8 cellular contexts compared by ENCODE assay signal in the genomic region with DNA sequence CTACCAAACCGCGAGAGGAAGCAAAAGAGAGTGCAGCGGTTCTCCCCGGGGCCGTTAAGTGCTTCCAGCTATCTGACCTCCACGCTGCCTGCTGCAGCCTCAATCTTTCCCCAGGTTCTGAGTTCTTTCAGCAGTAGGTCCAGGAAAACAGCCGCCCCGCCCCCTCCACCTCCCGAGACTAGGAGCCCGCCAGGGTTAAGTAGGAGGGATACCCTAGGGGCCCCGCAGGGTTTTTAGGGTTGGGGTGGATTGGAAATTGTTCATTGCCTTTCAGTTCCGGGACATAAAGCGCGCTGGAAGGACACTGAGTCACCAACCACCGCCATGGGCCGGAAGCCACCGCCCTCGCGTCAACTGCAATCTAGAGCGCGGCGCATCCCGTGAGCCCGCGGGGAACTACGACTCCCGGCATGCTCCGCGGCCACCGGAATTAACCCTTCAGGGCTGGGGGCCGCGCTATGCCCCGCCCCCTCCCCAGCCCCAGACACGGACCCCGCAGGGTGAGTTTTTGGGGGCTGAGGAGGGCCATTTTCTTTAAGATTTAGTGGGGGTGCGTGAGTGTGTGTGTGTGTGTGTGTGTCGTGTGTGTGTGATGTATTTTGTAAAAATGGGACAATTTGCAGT. TPM values are rescaled to one million over a fixed set of nuclear protein-coding genes. Genes with fewer than 3 reads are reported as not detected.
DNase-seq lines count a peak whose midpoint lies in the region; ATAC-seq and TF ChIP-seq lines count a peak whose summit lies in the region.

MYL6B (plus strand) TSS at position 456 of the 624 bp plus-strand sequence. CDS start 1,332 bp downstream, outside the sequence.

- peak within 1 kb of the TSS; percentile 85 for H3K9ac ChIP-seq in endocrine pancreas (ENCODE audit: control insufficient read depth, insufficient read depth, low read length)

- no peaks in the 10 kb centered on the region for H3K27me3 Mint-ChIP-seq in Caco-2 (ENCODE audit: insufficient read depth, unreplicated experiment)

- H3K36me3 Mint-ChIP-seq in Caco-2 (ENCODE audit: insufficient read depth, unreplicated experiment): peaks cover 29% of the 10 kb centered on the region

- peak within 1 kb of the TSS; percentile 87 for H3K4me3 Mint-ChIP-seq in Caco-2 (ENCODE audit: unreplicated experiment)

- H3K36me3 ChIP-seq in Caco-2 (ENCODE audit: control insufficient read depth, insufficient read depth, low read length) (peaks cover 1% of the 10 kb centered on the region; the same call in 1 of the 2 replicates), endocrine pancreas (ENCODE audit: control insufficient read depth, insufficient read depth, low read length) (no peaks in the 10 kb centered on the region)

- peaks cover 20% of the 10 kb centered on the region for H3K4me1 Mint-ChIP-seq in Caco-2 (ENCODE audit: low read depth, unreplicated experiment)

- H3K4me3 ChIP-seq in Caco-2 (ENCODE audit: low read depth, low read length) (peak within 1 kb of the TSS; percentile 73), endocrine pancreas (ENCODE audit: control insufficient read depth, insufficient read depth, low read length) (peak within 1 kb of the TSS; percentile 71)

- H3K9me3 ChIP-seq in Caco-2 (no peaks in the 10 kb centered on the region), endocrine pancreas (ENCODE audit: control insufficient read depth, low read length) (no peaks in the 10 kb centered on the region)

- peak within 1 kb of the TSS; percentile 98 for H3K27ac Mint-ChIP-seq in Caco-2 (ENCODE audit: unreplicated experiment)

- no TSS peak for BruUV-seq in Caco-2 (replicated peaks; lab: Mats Ljungman, UMichigan)

- DNase-seq in Caco-2 (peak; percentile 88 to 92), HUDEP-2 (lab: John Stamatoyannopoulos, UW; ENCODE audit: unreplicated experiment in 76 of 76) (peak in 73 of 76 experiments; percentile 42 to 91 (median 84)), NOMO-1 treated with dmso at 0.1 percent for 144 hours (lab: John Stamatoyannopoulos, UW; ENCODE audit: unreplicated experiment) (peak; percentile 87), mesenteric fat pad (ENCODE audit: low spot score) (peak; percentile 98)
- peak; percentile 79 to 89 (median 80) for DNase-seq in activated CD8-positive, alpha-beta memory T cell treated with anti-CD3 and anti-CD28 coated beads for 48 hours (ENCODE audit: low read depth in 2 of 3, low spot score in 2 of 3)
- peak; percentile 83 for DNase-seq in stimulated activated CD8-positive, alpha-beta memory T cell treated with anti-CD3 and anti-CD28 coated beads, Interleukin-15, amount 100 ng/mL, for 1 hour (ENCODE audit: low read depth)

- TF ChIP-seq CTCF in Caco-2 (IDR thresholded peaks at IDR 0.05; ENCODE audit: insufficient read depth in 1 of 2, low read depth in 1 of 2, low read length in 1 of 2, severe bottlenecking in 1 of 2, unreplicated experiment in 1 of 2): no peak

- H3K27me3 ChIP-seq in Caco-2 (replicated peaks; ENCODE audit: control insufficient read depth, insufficient read depth, low read length) (no peaks in the 10 kb centered on the region), endocrine pancreas (ENCODE audit: control insufficient read depth, insufficient read depth, low read length) (no peaks in the 10 kb centered on the region)

- POLR2A ChIA-PET in Caco-2 (lab: Charles Lee): interaction anchor here (0.5 to 2.0 kb wide), 7 partner anchors 10 to 370 kb away, joined by 5 to 24 read pairs (median 6); partner anchors contain the start of genes CNPY2, ESYT1, RBMS2 and RNF41

- CTCF ChIA-PET in Caco-2 (lab: Charles Lee): interaction anchor here (0.7 to 1.6 kb wide), 8 partner anchors 11 to 54 kb away, joined by 3 to 16 read pairs (median 5); partner anchors contain the start of genes ESYT1, PA2G4, SMARCC2 and ZC3H10

- peaks cover 12% of the 10 kb centered on the region for H3K4me1 ChIP-seq in Caco-2
- H3K4me1 ChIP-seq in endocrine pancreas (ENCODE audit: control insufficient read depth, insufficient read depth, low read length): peaks cover 6% of the 10 kb centered on the region

- no peaks in the 10 kb centered on the region for H3K9me3 Mint-ChIP-seq in Caco-2 (ENCODE audit: unreplicated experiment)

- ATAC-seq in GM21381 (IDR thresholded peaks at IDR 0.05; ENCODE audit: unreplicated experiment): peak; percentile 85

- intact Hi-C loops in Caco-2 (cut with micrococcal nuclease; ENCODE audit: unreplicated experiment): loop anchor here (1.0 kb wide), 2 partner anchors 24 to 33 kb away; partner anchors contain the start of gene ESYT1

RNA-seq across cellular contexts. Expression of gene MYL6B, which starts in this region (rescaled TPM):
- total RNA-seq in Caco-2 (2022) (40.5 and 44.8 TPM in 2 replicates), mesenteric fat pad (41.3 TPM)

Comparison
In these comparisons a context has a peak if more than half of its experiments do, and no peak if none do; other contexts are left out.
1. Peak in every context shown above with its lines: DNase-seq, ATAC-seq and H3K4me3 ChIP-seq.